ENCODE assay signal across 29 cellular contexts in the genomic region with DNA sequence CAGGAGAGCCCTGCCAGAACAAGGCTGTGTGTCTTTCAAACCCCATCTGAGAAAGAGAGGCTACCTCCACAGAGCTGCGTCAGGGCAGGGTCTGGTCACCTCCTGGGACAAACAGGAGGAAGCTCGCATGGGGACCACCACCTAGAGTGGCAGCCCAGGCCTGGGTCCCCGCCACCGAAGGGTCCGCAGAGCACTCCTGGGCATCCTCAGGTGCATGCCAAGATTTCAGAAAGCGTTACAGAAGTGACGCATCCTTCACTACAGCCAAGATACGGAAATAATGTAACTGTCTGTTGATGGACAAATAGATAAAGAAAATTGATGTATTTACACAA. TPM values are rescaled to one million over a fixed set of nuclear protein-coding genes. Genes with fewer than 3 reads are reported as not detected.
DNase-seq lines count a peak whose midpoint lies in the region; ATAC-seq and TF ChIP-seq lines count a peak whose summit lies in the region.
"Had no signal": no experiment of that assay in that cellular context is flagged by ENCODE, and none has a peak within 500 bp of the region (broad histone marks: within the 10 kb centered on the region; RNA-seq: fewer than 3 reads in every experiment).

No MANE protein-coding gene starts in this region.

- no peak overlapping the region for H3K27ac ChIP-seq in right atrium auricular region
- H3K27ac ChIP-seq in OCI-LY7 (ENCODE audit: low read depth, low read length, poor library complexity, severe bottlenecking) = peak overlapping the region; percentile 93
- H3K27ac ChIP-seq in suprapubic skin = no peak overlapping the region
- H3K27ac ChIP-seq: A549, PC-9, SJCRH30 had no signal

- H3K4me1 ChIP-seq in right atrium auricular region (no peaks in the 10 kb centered on the region), OCI-LY7 (ENCODE audit: insufficient read depth, low read length, poor library complexity, severe bottlenecking) (peaks cover 66% of the 10 kb centered on the region), suprapubic skin (no peaks in the 10 kb centered on the region)
- H3K4me1 ChIP-seq: SJCRH30 had no signal

- H3K27me3 ChIP-seq in right atrium auricular region (no peaks in the 10 kb centered on the region), suprapubic skin (no peaks in the 10 kb centered on the region)
- H3K27me3 ChIP-seq: SJCRH30 had no signal

- H3K4me3 ChIP-seq in right atrium auricular region (no peak overlapping the region), OCI-LY7 (ENCODE audit: low read depth, low read length, poor library complexity, severe bottlenecking) (peak overlapping the region; percentile 53), lower leg skin (ENCODE audit: low read depth, poor library complexity, severe bottlenecking) (no peak overlapping the region), suprapubic skin (no peak overlapping the region)
- H3K4me3 ChIP-seq: A549, K562, PC-9, SJCRH30 had no signal

- no peaks in the 10 kb centered on the region for H3K36me3 ChIP-seq in right atrium auricular region
- no peaks in the 10 kb centered on the region for H3K36me3 ChIP-seq in OCI-LY7 (ENCODE audit: insufficient read depth, low read length)
- no peaks in the 10 kb centered on the region for H3K36me3 ChIP-seq in suprapubic skin

- POLR2A ChIA-PET in OCI-LY7 (lab: Charles Lee) = interaction anchor here (0.5 to 1.9 kb wide), 3 partner anchors 17 to 379 kb away, joined by 3 to 6 read pairs (median 4); no protein-coding TSS in a partner anchor

- no peak for ATAC-seq in left cardiac atrium
- no peak for ATAC-seq in GM21825 (IDR thresholded peaks at IDR 0.05; ENCODE audit: unreplicated experiment)
- ATAC-seq: A549, HepG2, K562, Right ventricle myocardium inferior, SK-N-SH treated with all-trans-retinoic acid at 6 μM for 48 hours had no signal

- TF ChIP-seq EP300 in suprapubic skin (IDR thresholded peaks at IDR 0.05) = no peak

- intact Hi-C loops in left cardiac atrium (cut with DNase I) (no loop called here), OCI-LY7 (cut with micrococcal nuclease; ENCODE audit: unreplicated experiment) (loop anchor here (5.0 kb wide), 7 partner anchors 78 to 1117 kb away; a partner anchor contains a TSS), lower leg skin (cut with DNase I; ENCODE audit: low total_unique reads) (no loop called here)

- H3K79me2 ChIP-seq in OCI-LY7 (ENCODE audit: insufficient read depth, low read depth, low read length) = no peaks in the 10 kb centered on the region

- no peaks in the 10 kb centered on the region for H4K20me1 ChIP-seq in OCI-LY7 (ENCODE audit: insufficient read depth, low read length)

- peak; percentile 44 for DNase-seq in right atrium auricular region (ENCODE audit: low spot score)
- no peak for DNase-seq in left cardiac atrium
- no peak for DNase-seq in OCI-LY7 (ENCODE audit: low spot score)
- peak; percentile 8 to 58 for DNase-seq in lower leg skin (ENCODE audit: low spot score in 2 of 2)
- no peak for DNase-seq in T1000 (lab: John Stamatoyannopoulos, UW)
- DNase-seq in suprapubic skin (ENCODE audit: low spot score in 2 of 2) = no peak
- DNase-seq: CD8-positive, alpha-beta memory T cell; DMS 273 treated with DMSO at 0.1 percent for 48 hours; DMS79; EL; GDM1; Kasumi-1; MV-4-11; NCI-H1105; NCI-H146; NCI-H1930; NCI-H2107; NCI-H446; NCI-H524 treated with DMSO at 0.1 percent for 48 hours; NCI-H774; NK-92 treated with Interleukin-12 subunit alpha and Interleukin-12 subunit beta, amount 100 ng/mL, for 24 hours; PC-9; SJCRH30 had no signal

- no peak for TF ChIP-seq CTCF in right atrium auricular region (IDR thresholded peaks at IDR 0.05)
- no peak for TF ChIP-seq CTCF in OCI-LY7 (conservative IDR thresholded peaks at IDR 0.05; ENCODE audit: low read length)
- no peak for TF ChIP-seq CTCF in lower leg skin (IDR thresholded peaks at IDR 0.05)
- no peak for TF ChIP-seq CTCF in suprapubic skin (IDR thresholded peaks at IDR 0.05)

- 91 to 92% methylated on average over 8 of the region's 8 CpGs for WGBS in lower leg skin, 2 donors
- WGBS in suprapubic skin = 94% methylated on average over 8 of the region's 8 CpGs

- H3K9me2 ChIP-seq in OCI-LY7 (ENCODE audit: insufficient read depth, low read length) = no peaks in the 10 kb centered on the region

- CTCF ChIA-PET in OCI-LY7 (lab: Charles Lee; ENCODE audit: unreplicated experiment) = no interaction called here

- H3K9me3 ChIP-seq in right atrium auricular region (no peaks in the 10 kb centered on the region), OCI-LY7 (ENCODE audit: low read length) (peaks cover 2% of the 10 kb centered on the region; the same call in 1 of the 2 replicates), suprapubic skin (no peaks in the 10 kb centered on the region)
- H3K9me3 ChIP-seq: A549, SJCRH30 had no signal

- no peak for TF ChIP-seq POLR2A in lower leg skin (IDR thresholded peaks at IDR 0.05)
- TF ChIP-seq POLR2A in suprapubic skin (IDR thresholded peaks at IDR 0.05) = no peak

- BruUV-seq in OCI-LY7 (replicated peaks; lab: Mats Ljungman, UMichigan) = no TSS peak

- H2AFZ ChIP-seq in OCI-LY7 (ENCODE audit: low read length) = no peak overlapping the region
- H2AFZ ChIP-seq: PC-9 had no signal

- H3K4me2 ChIP-seq in OCI-LY7 (ENCODE audit: low read length) = peak overlapping the region; percentile 80
- H3K4me2 ChIP-seq: A549, PC-9 had no signal

RNA-seq across cellular contexts. Expression of a gene that starts 42.6 kb away (rescaled TPM):
- total RNA-seq in right atrium auricular region (10 to 100 TPM in 1 of 2 donors, 1 to 10 TPM in 1; 7.7 to 11.9 TPM), left cardiac atrium (1 to 10 TPM; 6.4 to 8.6 TPM), OCI-LY7 (2022) (33.0 and 47.0 TPM in 2 replicates), lower leg skin (1 to 10 TPM in 3 of 4 donors, under 1 TPM in 1; 0.42 to 9.2 (median 2.1) TPM), suprapubic skin (1 to 10 TPM; 1.4 to 7.2 (median 2.5) TPM)
- 41.7 and 49.9 TPM in 2 replicates for total RNA-seq in OCI-LY7 (2014; rRNA removed; shearing (Covaris generic))

Comparison
In these comparisons a context has a peak if more than half of its experiments do, and no peak if none do; other contexts are left out.
1. DNase-seq: peak in right atrium auricular region (single experiment) and lower leg skin (2 of 2); none in left cardiac atrium (single experiment), OCI-LY7 (single experiment), T1000 (single experiment) and suprapubic skin (0 of 2).